ENCODE assay signal across 11 cellular contexts in the genomic region with DNA sequence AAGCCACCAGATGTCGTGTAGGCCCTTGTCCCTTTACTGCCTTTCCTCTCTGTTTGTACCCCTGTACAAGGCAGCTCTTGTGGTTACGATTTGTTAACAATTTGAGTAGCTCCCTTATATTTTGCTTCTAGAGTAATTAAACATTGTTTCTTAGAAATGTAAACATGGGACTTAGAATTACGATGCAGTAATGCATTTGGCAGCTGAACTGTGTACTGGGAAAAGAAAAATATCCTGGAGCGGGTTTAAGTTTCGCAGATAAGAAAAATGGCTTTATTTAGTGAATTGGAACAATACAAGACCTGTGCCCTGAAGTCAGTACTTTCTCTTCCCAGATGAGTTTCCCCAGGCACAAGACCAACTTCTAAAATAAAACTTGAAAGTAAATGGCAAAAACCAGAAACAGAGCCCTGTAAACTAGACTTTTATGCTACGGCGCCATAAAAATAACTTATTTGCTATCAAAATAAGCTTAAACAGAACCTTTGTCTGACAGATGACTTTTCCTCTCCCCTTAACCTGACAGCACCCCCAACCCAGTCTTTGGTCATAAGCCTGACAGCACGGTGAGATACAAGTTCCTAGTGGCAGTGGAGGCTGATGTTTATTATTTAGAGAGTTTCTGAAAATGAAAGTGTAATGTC.
DNase-seq lines count a peak whose midpoint lies in the region; ATAC-seq and TF ChIP-seq lines count a peak whose summit lies in the region.
"Had no signal": no experiment of that assay in that cellular context is flagged by ENCODE, and none has a peak within 500 bp of the region (broad histone marks: within the 10 kb centered on the region; RNA-seq: fewer than 3 reads in every experiment).

No MANE protein-coding gene starts in this region.

- no peak for TF ChIP-seq POLR2A in body of pancreas (IDR thresholded peaks at IDR 0.05)
- no peak for TF ChIP-seq POLR2A in spleen (IDR thresholded peaks at IDR 0.05)
- TF ChIP-seq POLR2A in lower leg skin (IDR thresholded peaks at IDR 0.05) = no peak

- H3K27ac Mint-ChIP-seq in endothelial cell (ENCODE audit: unreplicated experiment) = no peak overlapping the region

- H3K36me3 Mint-ChIP-seq in endothelial cell (ENCODE audit: low read depth, unreplicated experiment) = peaks cover 5% of the 10 kb centered on the region

- peak; percentile 56 for DNase-seq in EH (ENCODE audit: low read depth)
- DNase-seq in body of pancreas = no peak
- no peak for DNase-seq in left colon
- no peak for DNase-seq in spleen
- DNase-seq in endothelial cell (ENCODE audit: low spot score) = no peak
- DNase-seq in lower leg skin (ENCODE audit: low spot score in 2 of 2) = no peak
- DNase-seq: activated CD4-positive, alpha-beta T cell treated with anti-CD3 and anti-CD28 coated beads for 4 hours; MG63 had no signal

- peak overlapping the region in 3 of 4 donors; percentile 49 to 71 (median 65) for H3K27ac ChIP-seq in body of pancreas
- H3K27ac ChIP-seq in spleen = peak overlapping the region in 6 of 8 donors; percentile 4 to 62 (median 46)

- H3K9me3 ChIP-seq in body of pancreas = no peaks in the 10 kb centered on the region
- no peaks in the 10 kb centered on the region for H3K9me3 ChIP-seq in spleen
- H3K9me3 ChIP-seq: MG63 had no signal

- H3K4me1 ChIP-seq in body of pancreas (peaks cover 27% of the 10 kb centered on the region), spleen (peaks cover 15 to 95% (median 68%) of the 10 kb centered on the region in 6 donors)

- 45 to 57% methylated on average over 8 of the region's 8 CpGs for whole genome bisulfite sequencing in body of pancreas, 2 donors
- WGBS in spleen, 5 donors = 77 to 90% (median 81%) methylated on average over 8 of the region's 8 CpGs
- WGBS in lower leg skin, 2 donors = 38 to 50% methylated on average over 8 of the region's 8 CpGs

- no peaks in the 10 kb centered on the region for H3K27me3 Mint-ChIP-seq in endothelial cell (ENCODE audit: unreplicated experiment)

- no peaks in the 10 kb centered on the region for H3K36me3 ChIP-seq in body of pancreas (replicated peaks in 1 of 2; ENCODE audit: insufficient read depth in 1 of 2, low read depth in 2 of 2)
- no peaks in the 10 kb centered on the region for H3K36me3 ChIP-seq in spleen
- H3K36me3 ChIP-seq: MG63 had no signal

- peaks cover 49% of the 10 kb centered on the region for H3K4me1 Mint-ChIP-seq in endothelial cell (ENCODE audit: unreplicated experiment)

- no peak for TF ChIP-seq CTCF in body of pancreas (IDR thresholded peaks at IDR 0.05)
- no peak for TF ChIP-seq CTCF in spleen (IDR thresholded peaks at IDR 0.05 in 8 of 11, conservative IDR thresholded peaks at IDR 0.05 in 3 of 11)
- no peak for TF ChIP-seq CTCF in endothelial cell (IDR thresholded peaks at IDR 0.05; ENCODE audit: unreplicated experiment)
- no peak for TF ChIP-seq CTCF in lower leg skin (IDR thresholded peaks at IDR 0.05)

- H3K4me3 ChIP-seq in body of pancreas (no peak overlapping the region), spleen (no peak overlapping the region), lower leg skin (ENCODE audit: low read depth, poor library complexity, severe bottlenecking) (no peak overlapping the region)
- H3K4me3 ChIP-seq: MG63 had no signal

- H3K4me3 Mint-ChIP-seq in endothelial cell (ENCODE audit: unreplicated experiment) = no peak overlapping the region

- H3K27me3 ChIP-seq in body of pancreas = no peaks in the 10 kb centered on the region
- no peaks in the 10 kb centered on the region for H3K27me3 ChIP-seq in spleen (replicated peaks in 1 of 7)
- H3K27me3 ChIP-seq: MG63 had no signal

- intact Hi-C loops in body of pancreas (cut with DNase I) (no loop called here), left colon (cut with DNase I, micrococcal nuclease) (loop anchor here in 1 of 2 donors (10.0 kb wide), 1 partner anchor 61 kb away; a partner anchor contains a TSS), spleen (cut with DNase I; ENCODE audit: low total_unique reads) (no loop called here), lower leg skin (cut with DNase I; ENCODE audit: low total_unique reads) (no loop called here)

- no peaks in the 10 kb centered on the region for H3K9me3 Mint-ChIP-seq in endothelial cell (ENCODE audit: unreplicated experiment)

- peak; percentile 24 for ATAC-seq in body of pancreas
- ATAC-seq in left colon = peak; percentile 69
- no peak for ATAC-seq in GM18868 (IDR thresholded peaks at IDR 0.05; ENCODE audit: unreplicated experiment)
- ATAC-seq in HG03159 (IDR thresholded peaks at IDR 0.05; ENCODE audit: unreplicated experiment) = no peak
- ATAC-seq: Panc1 had no signal

Comparison
In these comparisons a context has a peak if more than half of its experiments do, and no peak if none do; other contexts are left out.
1. ATAC-seq: peak in body of pancreas (single experiment) and left colon (single experiment); none in GM18868 (single experiment) and HG03159 (single experiment).